In the genomic region with DNA sequence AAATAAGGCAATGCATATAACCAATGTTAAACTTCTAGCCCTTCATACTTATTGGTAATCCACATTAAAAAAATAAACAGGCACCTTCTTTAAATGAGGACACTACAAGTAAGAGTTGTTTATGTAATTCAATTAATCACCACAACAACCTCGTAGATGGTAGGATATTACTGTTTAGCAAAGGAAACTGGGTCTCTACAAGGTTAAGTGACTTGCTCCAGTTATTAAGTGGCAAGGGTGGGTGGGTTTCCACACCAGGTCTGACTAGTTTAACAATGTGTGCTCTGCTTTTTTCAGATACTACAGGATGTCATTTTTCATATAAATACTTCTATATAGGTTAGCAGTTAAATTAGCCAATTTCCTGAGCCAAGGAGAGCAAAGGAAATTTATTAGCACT, we compare ENCODE assay signal across 17 cellular contexts.
DNase-seq lines count a peak whose midpoint lies in the region; ATAC-seq, FAIRE-seq and TF ChIP-seq lines count a peak whose summit lies in the region.
"Had no signal": no experiment of that assay in that cellular context is flagged by ENCODE, and none has a peak within 500 bp of the region (broad histone marks: within the 10 kb centered on the region; RNA-seq: fewer than 3 reads in every experiment).

No MANE protein-coding gene starts in this region.

- no peaks in the 10 kb centered on the region for H4K20me1 ChIP-seq in Loucy (ENCODE audit: insufficient read depth, low read length, poor library complexity, severe bottlenecking)

- no peaks in the 10 kb centered on the region for H3K9me2 ChIP-seq in Loucy (replicated peaks; ENCODE audit: low read depth, low read length)

- peaks cover 32% of the 10 kb centered on the region for H3K4me1 ChIP-seq in BE2C
- H3K4me1 ChIP-seq in Loucy (ENCODE audit: insufficient read depth, low read length, poor library complexity, severe bottlenecking), result peaks cover 15% of the 10 kb centered on the region
- peaks cover 0 to 6% (median 0%) of the 10 kb centered on the region in 4 donors for H3K4me1 ChIP-seq in tibial nerve
- H3K4me1 ChIP-seq: HAP-1 had no signal

- H3K9ac ChIP-seq in Loucy (ENCODE audit: low read depth, low read length, poor library complexity, severe bottlenecking), result no peak overlapping the region
- H3K9ac ChIP-seq: GM23248 had no signal

- ATAC-seq in GM18502 (IDR thresholded peaks at IDR 0.05; ENCODE audit: poor library complexity, unreplicated experiment), result no peak

- peak; percentile 20 for DNase-seq in BE2C
- no peak for DNase-seq in GM19239 (ENCODE audit: insufficient read length, low spot score)
- no peak for DNase-seq in tibial nerve (ENCODE audit: low spot score in 2 of 2)
- no peak for DNase-seq in NCI-H82 (lab: John Stamatoyannopoulos, UW)
- DNase-seq: ACHN; Caco-2; CD4-positive, alpha-beta T cell; GDM1; GM23248; KG1 had no signal

- H3K4me2 ChIP-seq in Loucy (ENCODE audit: low read depth, low read length, poor library complexity, severe bottlenecking), result peak overlapping the region; percentile 22

- H3K36me3 ChIP-seq in BE2C (no peaks in the 10 kb centered on the region), Loucy (ENCODE audit: insufficient read depth, low read length) (no peaks in the 10 kb centered on the region), tibial nerve (no peaks in the 10 kb centered on the region)
- H3K36me3 ChIP-seq: HAP-1 had no signal

- TF ChIP-seq POLR2A in tibial nerve (IDR thresholded peaks at IDR 0.05), result no peak

- H3F3A ChIP-seq in Loucy (ENCODE audit: low read depth), result no peaks in the 10 kb centered on the region

- no peak overlapping the region for H2AFZ ChIP-seq in Loucy (ENCODE audit: low read length)
- H2AFZ ChIP-seq: GM23248 had no signal

- FAIRE-seq in GM19239 (lab: Jason Lieb, UNC), result peak; percentile 49
- FAIRE-seq in islet of Langerhans (lab: Jason Lieb, UNC), result peak; percentile 62
- FAIRE-seq: D721Med, HTR-8/SVneo had no signal

- TF ChIP-seq EP300 in tibial nerve (IDR thresholded peaks at IDR 0.05), result no peak

- H3K9me3 ChIP-seq in BE2C (no peaks in the 10 kb centered on the region), Loucy (ENCODE audit: insufficient read depth, low read depth, low read length) (no peaks in the 10 kb centered on the region), tibial nerve (no peaks in the 10 kb centered on the region)
- H3K9me3 ChIP-seq: Caco-2, HAP-1 had no signal

- H3K4me3 ChIP-seq in BE2C (ENCODE audit: low read depth, low read length), result no peak overlapping the region
- no peak overlapping the region for H3K4me3 ChIP-seq in Loucy (ENCODE audit: low read length, poor library complexity, severe bottlenecking)
- no peak overlapping the region for H3K4me3 ChIP-seq in tibial nerve
- H3K4me3 ChIP-seq: GM23248, HAP-1 had no signal

- H3K27me3 ChIP-seq in BE2C (no peaks in the 10 kb centered on the region; the same call in 1 of the 2 replicates), Loucy (ENCODE audit: insufficient read depth, low read length, poor library complexity, severe bottlenecking) (no peaks in the 10 kb centered on the region), tibial nerve (no peaks in the 10 kb centered on the region)

- TF ChIP-seq CTCF in BE2C (IDR thresholded peaks at IDR 0.05; ENCODE audit: low read depth, low read length), result no peak
- no peak for TF ChIP-seq CTCF in Loucy (conservative IDR thresholded peaks at IDR 0.05; ENCODE audit: low read length)
- TF ChIP-seq CTCF in tibial nerve (IDR thresholded peaks at IDR 0.05), result no peak

- H3K79me2 ChIP-seq in Loucy (ENCODE audit: insufficient read depth, low read length), result no peaks in the 10 kb centered on the region

- no peak overlapping the region for H3K27ac ChIP-seq in tibial nerve
- H3K27ac ChIP-seq: C4-2B, GM23248 had no signal

- 67 to 69% methylated on average over 1 of the region's 1 CpG for WGBS in tibial nerve, 2 donors
